ENCODE assay signal across 10 cellular contexts in the genomic region with DNA sequence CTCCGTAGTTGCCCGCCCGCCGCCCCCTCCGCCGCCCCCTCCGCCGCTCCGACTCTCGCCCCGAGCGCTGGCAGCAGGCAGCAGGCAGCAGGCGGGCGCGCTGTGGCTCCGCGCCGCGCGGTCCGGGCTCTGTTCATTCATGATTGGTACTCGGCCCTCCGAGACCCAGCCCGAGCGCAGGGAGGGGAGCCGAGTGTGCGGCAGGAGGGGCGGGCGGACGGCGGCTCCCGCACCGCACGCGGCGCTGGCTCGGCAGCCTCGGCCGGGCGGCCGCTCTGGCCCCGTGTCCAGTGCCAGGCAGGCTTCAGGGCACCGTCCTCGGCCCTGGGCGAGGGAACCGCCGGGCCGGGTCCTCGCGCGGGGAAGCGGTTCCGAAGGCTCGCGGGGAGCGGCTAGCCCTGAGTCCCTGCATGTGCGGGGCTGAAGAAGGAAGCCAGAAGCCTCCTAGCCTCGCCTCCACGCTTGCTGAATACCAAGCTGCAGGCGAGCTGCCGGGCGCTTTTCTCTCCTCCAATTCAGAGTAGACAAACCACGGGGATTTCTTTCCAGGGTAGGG. TPM values are rescaled to one million over a fixed set of nuclear protein-coding genes. Genes with fewer than 3 reads are reported as not detected.
DNase-seq lines count a peak whose midpoint lies in the region; ATAC-seq and TF ChIP-seq lines count a peak whose summit lies in the region.
"Had no signal": no experiment of that assay in that cellular context is flagged by ENCODE, and none has a peak within 500 bp of the region (broad histone marks: within the 10 kb centered on the region; RNA-seq: fewer than 3 reads in every experiment).

A gene (plus strand): TSS at position 51 of the 556 bp plus-strand sequence.

- H3K36me3 Mint-ChIP-seq in Calu3 (ENCODE audit: insufficient read depth, unreplicated experiment) (no peaks in the 10 kb centered on the region), glutamatergic neuron (ENCODE audit: unreplicated experiment) (no peaks in the 10 kb centered on the region)

- H3K79me2 ChIP-seq in parathyroid adenoma = no peaks in the 10 kb centered on the region

- H3K9me3 Mint-ChIP-seq in Calu3 (ENCODE audit: low read depth, unreplicated experiment) = no peaks in the 10 kb centered on the region
- H3K9me3 Mint-ChIP-seq in glutamatergic neuron (ENCODE audit: unreplicated experiment) = peaks cover 7% of the 10 kb centered on the region

- intact Hi-C loops in Calu3 (cut with micrococcal nuclease; ENCODE audit: unreplicated experiment) = no loop called here

- H3K27me3 Mint-ChIP-seq in Calu3 (ENCODE audit: unreplicated experiment) = peaks cover 79% of the 10 kb centered on the region
- peaks cover 19% of the 10 kb centered on the region for H3K27me3 Mint-ChIP-seq in glutamatergic neuron (ENCODE audit: unreplicated experiment)

- H3K27ac ChIP-seq in parathyroid adenoma = no peak within 1 kb of the TSS

- peak within 1 kb of the TSS; percentile 55 for H2AFZ ChIP-seq in parathyroid adenoma

- no TSS peak for BruUV-seq in Calu3 (replicated peaks; lab: Mats Ljungman, UMichigan)

- H3K36me3 ChIP-seq in NT2/D1 (ENCODE audit: insufficient read depth, insufficient read length, low read length) = no peaks in the 10 kb centered on the region
- H3K36me3 ChIP-seq in parathyroid adenoma (ENCODE audit: control insufficient read depth, insufficient read depth, low read length) = no peaks in the 10 kb centered on the region

- H3K27ac Mint-ChIP-seq in Calu3 (ENCODE audit: unreplicated experiment) = no peak within 1 kb of the TSS
- H3K27ac Mint-ChIP-seq in glutamatergic neuron (ENCODE audit: unreplicated experiment) = peak within 1 kb of the TSS; percentile 62
- H3K27ac Mint-ChIP-seq: memory B cell had no signal

- no peaks in the 10 kb centered on the region for H3K4me1 ChIP-seq in NT2/D1 (ENCODE audit: insufficient read depth, insufficient read length)
- peaks cover 32% of the 10 kb centered on the region for H3K4me1 ChIP-seq in parathyroid adenoma

- H3K9me3 ChIP-seq in NT2/D1 (ENCODE audit: insufficient read depth, low read length) (no peaks in the 10 kb centered on the region), parathyroid adenoma (ENCODE audit: control insufficient read depth, low read length) (no peaks in the 10 kb centered on the region)

- H3K4me1 Mint-ChIP-seq in Calu3 (ENCODE audit: low read depth, unreplicated experiment) = peaks cover 16% of the 10 kb centered on the region
- peaks cover 6% of the 10 kb centered on the region for H3K4me1 Mint-ChIP-seq in glutamatergic neuron (ENCODE audit: low read depth, unreplicated experiment)
- H3K4me1 Mint-ChIP-seq: memory B cell had no signal

- CTCF ChIA-PET in Calu3 (lab: Charles Lee) = interaction anchor here (1.7 kb wide), 1 partner anchor 12 kb away, joined by 4 read pairs; no protein-coding TSS in a partner anchor

- H3K27me3 ChIP-seq in NT2/D1 (ENCODE audit: insufficient read depth, insufficient read length) = peaks cover 28% of the 10 kb centered on the region
- no peaks in the 10 kb centered on the region for H3K27me3 ChIP-seq in parathyroid adenoma (ENCODE audit: control insufficient read depth, insufficient read depth, low read length)

- DNase-seq in Calu3 (peak; percentile 35), NT2/D1 (ENCODE audit: low read depth, low spot score) (no peak), glutamatergic neuron (peak; percentile 83), NCI-H2107 (lab: John Stamatoyannopoulos, UW) (no peak), HCEC 1CT (no peak)
- no peak for DNase-seq in effector CD8-positive, alpha-beta T cell (lab: John Stamatoyannopoulos, UW)
- DNase-seq: activated effector memory CD4-positive, alpha-beta T cell treated with Interleukin-2 at 50 U/mL for 16 hours had no signal

- peak within 1 kb of the TSS; percentile 59 for H3K4me2 ChIP-seq in parathyroid adenoma (ENCODE audit: low read length)

- no peak for ATAC-seq in GM19023 (IDR thresholded peaks at IDR 0.05; ENCODE audit: unreplicated experiment)

- peak within 1 kb of the TSS; percentile 67 for H3K9ac ChIP-seq in NT2/D1 (ENCODE audit: insufficient read length, low read depth)
- H3K9ac ChIP-seq in parathyroid adenoma = no peak within 1 kb of the TSS

- H3K4me3 Mint-ChIP-seq in Calu3 (ENCODE audit: low read depth, unreplicated experiment) = peak within 1 kb of the TSS; percentile 11
- H3K4me3 Mint-ChIP-seq in glutamatergic neuron (ENCODE audit: unreplicated experiment) = peak within 1 kb of the TSS; percentile 83
- H3K4me3 Mint-ChIP-seq: memory B cell had no signal

- peak within 1 kb of the TSS; percentile 46 for H3K4me3 ChIP-seq in NT2/D1 (ENCODE audit: insufficient read length, low read depth)
- H3K4me3 ChIP-seq in parathyroid adenoma (ENCODE audit: low read depth, low read length) = peak within 1 kb of the TSS; percentile 11

- TF ChIP-seq CTCF in Calu3 (IDR thresholded peaks at IDR 0.05; ENCODE audit: unreplicated experiment) = no peak
- no peak for TF ChIP-seq CTCF in glutamatergic neuron (IDR thresholded peaks at IDR 0.05; ENCODE audit: partially characterized antibody, unreplicated experiment)
- no peak for TF ChIP-seq CTCF in parathyroid adenoma (IDR thresholded peaks at IDR 0.05)

RNA-seq across cellular contexts. Expression of the gene that starts here (rescaled TPM):
- total RNA-seq in Calu3 (2022) (not detected in 2 replicates), glutamatergic neuron (ENCODE audit: unreplicated experiment) (0.47 TPM)

Comparison
In these comparisons a context has a peak if more than half of its experiments do, and no peak if none do; other contexts are left out.
1. Peak in DNase-seq in Calu3; RNA of the gene not detected or under 1 TPM.
2. Peak in DNase-seq in glutamatergic neuron; RNA of the gene not detected or under 1 TPM.